In the genomic region with DNA sequence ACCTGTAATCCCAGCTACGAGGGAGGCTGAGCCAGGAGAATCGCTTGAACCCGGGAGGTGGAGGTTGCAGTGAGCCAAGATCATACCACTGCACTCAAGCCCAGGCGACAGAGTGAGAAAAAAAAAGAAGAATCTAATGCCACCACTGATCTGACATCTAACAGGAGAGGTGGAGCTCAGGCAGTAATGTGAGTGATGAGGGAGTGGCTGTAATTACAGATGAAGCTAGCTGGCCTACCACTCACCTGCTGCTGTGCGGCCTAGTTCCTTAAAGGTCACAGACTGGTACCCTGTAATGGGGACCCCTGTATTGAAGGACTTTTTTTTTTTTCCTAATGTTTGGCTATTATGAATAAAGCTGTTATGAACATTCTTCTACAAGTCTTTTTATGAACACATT, we compare ENCODE assay signal across 27 cellular contexts.
"Had no signal": no experiment of that assay in that cellular context is flagged by ENCODE, and none has a peak within 500 bp of the region (broad histone marks: within the 10 kb centered on the region; RNA-seq: fewer than 3 reads in every experiment).

No MANE protein-coding gene starts in this region.

- H3K36me3 ChIP-seq: stomach, suprapubic skin, thoracic aorta, thyroid gland, tibial artery, tibial nerve, transverse colon, upper lobe of left lung, upper lobe of right lung, uterus, vagina had no signal

- H3K27ac ChIP-seq: stomach, suprapubic skin, testis, thoracic aorta, thyroid gland, tibial artery, tibial nerve, transverse colon, upper lobe of left lung, upper lobe of right lung, uterus, vagina had no signal

- DNase-seq: stimulated activated CD4-positive, alpha-beta T cell treated with anti-CD3 and anti-CD28 coated beads, Interleukin-2, amount 100 ng/mL, for 48 hours; stimulated activated CD4-positive, alpha-beta T cell treated with anti-CD3 and anti-CD28 coated beads, Interleukin-4, amount 100 ng/mL, for 1 hour; stimulated activated CD4-positive, alpha-beta T cell treated with anti-CD3 and anti-CD28 coated beads, Interleukin-4, amount 100 ng/mL, for 24 hours; stimulated activated CD4-positive, alpha-beta T cell treated with anti-CD3 and anti-CD28 coated beads, Interleukin-4, amount 100 ng/mL, for 4 hours; stimulated activated CD8-positive, alpha-beta memory T cell treated with anti-CD3 and anti-CD28 coated beads, Interleukin-4, amount 100 ng/mL, for 48 hours; stimulated activated naive B cell treated with anti-CD40 and anti-IgM and Interleukin-4, amounts not matched to agents 10 μg/mL and 1 μg/mL and 100 μg/mL, for 72 hours; stimulated activated naive CD4-positive, alpha-beta T cell; stimulated activated naive CD4-positive, alpha-beta T cell treated with Interleukin-2 at 50 U/mL for 16 hours; stimulated activated naive CD8-positive, alpha-beta T cell treated with anti-CD3 and anti-CD28 coated beads, Interleukin-15, amount 100 ng/mL, for 72 hours; stimulated activated naive CD8-positive, alpha-beta T cell treated with anti-CD3 and anti-CD28 coated beads, Interleukin-15, Interleukin-2, amounts not matched to agents 100 U/mL and 50 U/mL, for 24 hours; stomach; substantia nigra; testis; thyroid gland; tibial artery; transverse colon; trophoblast cell; upper lobe of left lung; upper lobe of right lung; uterus had no signal

- FAIRE-seq: urothelium cell line had no signal

- ATAC-seq: stimulated activated effector memory CD8-positive, alpha-beta T cell treated with anti-CD3 and anti-CD28 coated beads, Interleukin-12 subunit alpha, Interleukin-12 subunit beta, amount 100 ng/mL, for 72 hours; stimulated activated memory B cell treated with anti-CD40 and anti-IgM and Interleukin-4, amounts not matched to agents 10 μg/mL and 1 μg/mL and 100 μg/mL, for 72 hours; stimulated activated naive B cell treated with anti-CD40 and anti-IgM and Interleukin-4, amounts not matched to agents 10 μg/mL and 1 μg/mL and 100 μg/mL, for 72 hours; stimulated activated naive CD8-positive, alpha-beta T cell treated with anti-CD3 and anti-CD28 coated beads, Interleukin-15, amount 100 ng/mL, for 72 hours; stimulated activated naive CD8-positive, alpha-beta T cell treated with anti-CD3 and anti-CD28 coated beads, Interleukin-15, Interleukin-2, amounts not matched to agents 100 U/mL and 50 U/mL, for 24 hours; upper lobe of right lung had no signal

- H3K4me1 ChIP-seq: stomach, suprapubic skin, testis, thyroid gland, tibial artery, tibial nerve, transverse colon, upper lobe of left lung, upper lobe of right lung, uterus, vagina had no signal

- H3K4me3 ChIP-seq: stomach, suprapubic skin, testis, thoracic aorta, thyroid gland, tibial artery, tibial nerve, transverse colon, upper lobe of left lung, upper lobe of right lung, uterus, vagina had no signal

- H3K9me3 ChIP-seq: suprapubic skin, testis, thoracic aorta, thyroid gland, tibial artery, tibial nerve, transverse colon, upper lobe of right lung, uterus, vagina had no signal

- H3K27me3 ChIP-seq: suprapubic skin, testis, thyroid gland, tibial artery, tibial nerve, transverse colon, upper lobe of left lung, upper lobe of right lung, vagina had no signal
